ENCODE assay signal across 18 cellular contexts in genomic region chr21:37240978-37241377, GRCh38. TPM values are rescaled to one million over a fixed set of nuclear protein-coding genes. Genes with fewer than 3 reads are reported as not detected.
DNase-seq lines count a peak whose midpoint lies in the region; ATAC-seq and TF ChIP-seq lines count a peak whose summit lies in the region.
"Had no signal": no experiment of that assay in that cellular context is flagged by ENCODE, and none has a peak within 500 bp of the region (broad histone marks: within the 10 kb centered on the region; RNA-seq: fewer than 3 reads in every experiment).

No MANE protein-coding gene starts in this region.

- H3K9me3 ChIP-seq in endodermal cell (ENCODE audit: control insufficient read depth, low read length), result no peaks in the 10 kb centered on the region
- H3K9me3 ChIP-seq in psoas muscle, result no peaks in the 10 kb centered on the region
- H3K9me3 ChIP-seq: A549 had no signal

- H3K36me3 Mint-ChIP-seq in activated T-cell treated with anti-CD3 and anti-CD28 coated beads, Interleukin-2, amount 50 U/mL, for 24 hours (ENCODE audit: low read depth), result peaks cover 71% of the 10 kb centered on the region
- H3K36me3 Mint-ChIP-seq in endodermal cell (ENCODE audit: low read depth), result peaks cover 30% of the 10 kb centered on the region

- no peak overlapping the region for H3K4me3 Mint-ChIP-seq in activated T-cell treated with anti-CD3 and anti-CD28 coated beads, Interleukin-2, amount 50 U/mL, for 24 hours
- H3K4me3 Mint-ChIP-seq in endodermal cell, result no peak overlapping the region
- H3K4me3 Mint-ChIP-seq: CD14-positive monocyte, GM23338, HFFc6 had no signal

- TF ChIP-seq CTCF in endodermal cell (conservative IDR thresholded peaks at IDR 0.05), result no peak
- TF ChIP-seq CTCF in psoas muscle (IDR thresholded peaks at IDR 0.05), result no peak

- H3K9ac ChIP-seq in endodermal cell (ENCODE audit: extremely low read depth, low read length, poor library complexity, severe bottlenecking), result no peak overlapping the region

- peaks cover 3% of the 10 kb centered on the region for H3K4me1 ChIP-seq in endodermal cell (ENCODE audit: control insufficient read depth, insufficient read depth, low read length)
- no peaks in the 10 kb centered on the region for H3K4me1 ChIP-seq in psoas muscle
- H3K4me1 ChIP-seq: A549 had no signal

- WGBS in endodermal cell (ENCODE audit: insufficient coverage in 1 of 2, insufficient read length in 1 of 2), 2 experiments, result 87 to 90% methylated on average over 5 to 8 of the region's 8 CpGs
- WGBS in psoas muscle, 3 donors, result 75 to 88% (median 75%) methylated on average over 8 of the region's 8 CpGs

- H3K4me3 ChIP-seq in endodermal cell (ENCODE audit: low read length) (no peak overlapping the region), psoas muscle (no peak overlapping the region)
- H3K4me3 ChIP-seq: A549, GM12878, GM23338 had no signal

- no peak for DNase-seq in activated T-cell treated with anti-CD3 and anti-CD28 coated beads, Interleukin-2, amount 50 U/mL, for 24 hours
- DNase-seq in activated T-cell treated with anti-CD3 and anti-CD28 coated beads for 4 hours (no peak), LHCN-M2 (ENCODE audit: low read depth) (peak; percentile 42), endodermal cell (peak; percentile 57), psoas muscle (no peak), left cardiac atrium (no peak)
- DNase-seq: DMS79, HFFc6, NCI-H345, NCI-H526 treated with DMSO at 0.1 percent for 48 hours, OCI-M1, RPMI8226 had no signal

- no peaks in the 10 kb centered on the region for H3K27me3 Mint-ChIP-seq in activated T-cell treated with anti-CD3 and anti-CD28 coated beads, Interleukin-2, amount 50 U/mL, for 24 hours
- H3K27me3 Mint-ChIP-seq in endodermal cell (ENCODE audit: insufficient read depth), result no peaks in the 10 kb centered on the region

- H3K27ac ChIP-seq in endodermal cell (ENCODE audit: low read depth, low read length), result no peak overlapping the region
- H3K27ac ChIP-seq in psoas muscle, result no peak overlapping the region
- H3K27ac ChIP-seq: A549 had no signal

- no peaks in the 10 kb centered on the region for H3K27me3 ChIP-seq in endodermal cell (ENCODE audit: control insufficient read depth, insufficient read depth, low read length, poor library complexity, severe bottlenecking)
- H3K27me3 ChIP-seq in psoas muscle (ENCODE audit: insufficient read depth in 3 of 3, low read length in 2 of 3), result no peaks in the 10 kb centered on the region

- H3K4me1 Mint-ChIP-seq in activated T-cell treated with anti-CD3 and anti-CD28 coated beads, Interleukin-2, amount 50 U/mL, for 24 hours (ENCODE audit: low read depth), result peaks cover 71% of the 10 kb centered on the region
- H3K4me1 Mint-ChIP-seq in endodermal cell, result peaks cover 25% of the 10 kb centered on the region

- H3K27ac Mint-ChIP-seq in activated T-cell treated with anti-CD3 and anti-CD28 coated beads, Interleukin-2, amount 50 U/mL, for 24 hours, result peak overlapping the region; percentile 82
- no peak overlapping the region for H3K27ac Mint-ChIP-seq in endodermal cell
- H3K27ac Mint-ChIP-seq: GM23338, HFFc6 had no signal

- H3K9me3 Mint-ChIP-seq in activated T-cell treated with anti-CD3 and anti-CD28 coated beads, Interleukin-2, amount 50 U/mL, for 24 hours, result no peaks in the 10 kb centered on the region
- H3K9me3 Mint-ChIP-seq in endodermal cell, result no peaks in the 10 kb centered on the region
- H3K9me3 Mint-ChIP-seq: CD14-positive monocyte, GM23338, HFFc6 had no signal

- H3K36me3 ChIP-seq in endodermal cell (ENCODE audit: control insufficient read depth, insufficient read depth, low read length) (peaks cover 34% of the 10 kb centered on the region), psoas muscle (ENCODE audit: insufficient read depth in 1 of 2, low read depth in 1 of 2) (peaks cover 6 to 55% of the 10 kb centered on the region in 2 donors)

- intact Hi-C loops in psoas muscle (cut with DNase I), result no loop called here
- intact Hi-C loops in left cardiac atrium (cut with DNase I), result no loop called here

- ATAC-seq in psoas muscle (peak in 3 of 4 donors; percentile 60 to 71 (median 62)), left cardiac atrium (no peak), GM21576 (IDR thresholded peaks at IDR 0.05; ENCODE audit: unreplicated experiment) (no peak), GM19035 (IDR thresholded peaks at IDR 0.05; ENCODE audit: unreplicated experiment) (no peak)
- ATAC-seq: A549, GM12878, GM23338 had no signal

RNA-seq across cellular contexts. Expression of gene VPS26C, which starts 26.2 kb away (rescaled TPM):
- 52.6 and 72.5 TPM in 2 replicates for total RNA-seq in LHCN-M2 (2014; rRNA removed)
- polyA plus RNA-seq in LHCN-M2 (2012), result 32.9 TPM
- 10 to 100 TPM; 37.1 to 61.0 TPM for total RNA-seq in endodermal cell
- polyA plus RNA-seq in endodermal cell (2013, experiment 1 of 2), result 36.9 TPM
- polyA plus RNA-seq in endodermal cell (2013, experiment 2 of 2), result 35.9 TPM
- total RNA-seq in psoas muscle, result 10 to 100 TPM; 32.7 to 58.4 (median 46.8) TPM
- 10 to 100 TPM; 29.6 to 78.2 (median 52.5) TPM for polyA plus RNA-seq in psoas muscle
- total RNA-seq in left cardiac atrium, result 10 to 100 TPM; 35.0 to 43.6 TPM

Comparison
In these comparisons a context has a peak if more than half of its experiments do, and no peak if none do; other contexts are left out.
1. DNase-seq: peak in LHCN-M2 (single experiment) and endodermal cell (single experiment); none in activated T-cell treated with anti-CD3 and anti-CD28 coated beads, Interleukin-2, amount 50 U/mL, for 24 hours (single experiment), activated T-cell treated with anti-CD3 and anti-CD28 coated beads for 4 hours (single experiment), psoas muscle (0 of 2) and left cardiac atrium (single experiment).
2. ATAC-seq: peak in psoas muscle (3 of 4); none in left cardiac atrium (0 of 2), GM21576 (single experiment) and GM19035 (single experiment).